9 cellular contexts compared by ENCODE assay signal in genomic region chrX:9785252-9785943, GRCh38. TPM values are rescaled to one million over a fixed set of nuclear protein-coding genes. Genes with fewer than 3 reads are reported as not detected.
DNase-seq lines count a peak whose midpoint lies in the region; ATAC-seq and TF ChIP-seq lines count a peak whose summit lies in the region.
"Had no signal": no experiment of that assay in that cellular context is flagged by ENCODE, and none has a peak within 500 bp of the region (broad histone marks: within the 10 kb centered on the region; RNA-seq: fewer than 3 reads in every experiment).

No MANE protein-coding gene starts in this region.

- H3K36me3 ChIP-seq in IMR-90 (ENCODE audit: control insufficient read depth, insufficient read depth, low read length) (no peaks in the 10 kb centered on the region), skeletal muscle satellite cell (ENCODE audit: insufficient read depth, low read length) (no peaks in the 10 kb centered on the region)

- H3K4ac ChIP-seq in IMR-90 (ENCODE audit: low read depth, low read length): no peak overlapping the region

- H3K27ac ChIP-seq in IMR-90 (ENCODE audit: insufficient read depth, low read length): no peak overlapping the region

- WGBS in IMR-90 (ENCODE audit: extremely low coverage in 2 of 2, insufficient read length in 1 of 2), 2 experiments: 13% methylated on average over 24 of the region's 58 CpGs; no CpG with 5 or more reads in 1 of the 2 experiments

- no peak overlapping the region for H4K8ac ChIP-seq in IMR-90 (ENCODE audit: low read depth in 2 of 2, low read length in 2 of 2)

- H3K23ac ChIP-seq in IMR-90 (ENCODE audit: low read depth, low read length): no peak overlapping the region

- H2BK15ac ChIP-seq in IMR-90 (ENCODE audit: low read depth, low read length): no peak overlapping the region

- ATAC-seq in IMR-90 (ENCODE audit: low read depth): no peak
- peak; percentile 44 for ATAC-seq in left colon
- no peak for ATAC-seq in GM21423 (IDR thresholded peaks at IDR 0.05; ENCODE audit: unreplicated experiment)
- ATAC-seq in GM18520 (IDR thresholded peaks at IDR 0.05; ENCODE audit: unreplicated experiment): no peak

- no peak overlapping the region for H3K56ac ChIP-seq in IMR-90 (ENCODE audit: extremely low read depth, insufficient read depth, low read length)

- no peak overlapping the region for H2BK120ac ChIP-seq in IMR-90 (ENCODE audit: low read depth, low read length)

- H2AFZ ChIP-seq in IMR-90 (replicated peaks; ENCODE audit: low read length, poor library complexity): no peak overlapping the region

- H2BK20ac ChIP-seq in IMR-90 (ENCODE audit: low read depth, low read length): no peak overlapping the region

- no peaks in the 10 kb centered on the region for H4K20me1 ChIP-seq in IMR-90 (ENCODE audit: insufficient read depth, low read length)

- H2BK5ac ChIP-seq in IMR-90 (ENCODE audit: low read depth, low read length, poor library complexity, severe bottlenecking): no peak overlapping the region

- H3K4me3 ChIP-seq in IMR-90 (ENCODE audit: insufficient read depth, low read depth, low read length): no peak overlapping the region; the same call in 1 of the 2 replicates
- peak overlapping the region; percentile 46 for H3K4me3 ChIP-seq in choroid plexus epithelial cell (ENCODE audit: low read depth, low read length)
- no peak overlapping the region for H3K4me3 ChIP-seq in skeletal muscle satellite cell (ENCODE audit: low read length)

- DNase-seq in IMR-90 (no peak), choroid plexus epithelial cell (ENCODE audit: low read depth) (no peak), left colon (peak in 1 of 2 donors; percentile 41), KBM-7 (no peak), SK-N-DZ (ENCODE audit: low spot score) (no peak)
- DNase-seq: MV-4-11 had no signal

- H3K9me1 ChIP-seq in IMR-90 (ENCODE audit: insufficient read depth, low read length): no peaks in the 10 kb centered on the region

- in situ Hi-C loops in IMR-90 (cut with MboI; ENCODE audit: low sequenced_read_pairs): no loop called here
- in situ Hi-C loops in KBM-7 (cut with MboI; ENCODE audit: low pct_unique_long_range_greater_than_20kb, low sequenced_read_pairs): no loop called here

- TF ChIP-seq RAD21 in IMR-90 (IDR thresholded peaks at IDR 0.05; ENCODE audit: low read length): no peak

- no peaks in the 10 kb centered on the region for H3K79me1 ChIP-seq in IMR-90 (ENCODE audit: low read depth in 1 of 2, low read length in 2 of 2)

- H3K9ac ChIP-seq in IMR-90 (ENCODE audit: low read depth, low read length) (no peak overlapping the region), skeletal muscle satellite cell (ENCODE audit: low read depth, low read length) (no peak overlapping the region)

- no peak overlapping the region for H3K18ac ChIP-seq in IMR-90 (ENCODE audit: low read depth, low read length)

- POLR2A ChIA-PET in IMR-90 (lab: Charles Lee; ENCODE audit: unreplicated experiment): no interaction called here

- CTCF ChIA-PET in IMR-90 (lab: Yijun Ruan, JAX): no interaction called here

- H4K91ac ChIP-seq in IMR-90 (ENCODE audit: insufficient read depth, low read depth, low read length): no peak overlapping the region

- peaks cover 19% of the 10 kb centered on the region for H3K27me3 ChIP-seq in IMR-90 (ENCODE audit: control insufficient read depth, insufficient read depth, low read length)
- H3K27me3 ChIP-seq in skeletal muscle satellite cell (ENCODE audit: control insufficient read depth, insufficient read depth, low read length): peaks cover 31% of the 10 kb centered on the region

- H3K4me2 ChIP-seq in IMR-90 (ENCODE audit: low read depth, low read length) (no peak overlapping the region), skeletal muscle satellite cell (ENCODE audit: low read length) (peak overlapping the region; percentile 11)

- H3K9me3 ChIP-seq in IMR-90 (ENCODE audit: control insufficient read depth, insufficient read depth, low read length) (peaks cover 8% of the 10 kb centered on the region), skeletal muscle satellite cell (replicated peaks; ENCODE audit: low read length) (peaks cover 5% of the 10 kb centered on the region)

- H3K14ac ChIP-seq in IMR-90 (replicated peaks; ENCODE audit: low read depth, low read length): no peak overlapping the region

- H2AK9ac ChIP-seq in IMR-90 (replicated peaks; ENCODE audit: low read depth, low read length, poor library complexity): peak overlapping the region; percentile 40

- H2AK5ac ChIP-seq in IMR-90 (ENCODE audit: low read depth, low read length): no peak overlapping the region

- intact Hi-C loops in IMR-90 (cut with micrococcal nuclease): loop anchor here (5.0 kb wide), 1 partner anchor 87 kb away; no protein-coding TSS in a partner anchor
- intact Hi-C loops in left colon (cut with DNase I, micrococcal nuclease): no loop called here

- TF ChIP-seq CTCF in IMR-90 (conservative IDR thresholded peaks at IDR 0.05; ENCODE audit: low read depth, low read length) (no peak), choroid plexus epithelial cell (conservative IDR thresholded peaks at IDR 0.05; ENCODE audit: low read depth, low read length) (no peak)

- no TSS peak for BruUV-seq in IMR-90 (replicated peaks; lab: Mats Ljungman, UMichigan)

- H4K5ac ChIP-seq in IMR-90 (ENCODE audit: low read depth, low read length): no peak overlapping the region

- dilution Hi-C loops in IMR-90 (cut with HindIII; ENCODE audit: low sequenced_read_pairs, unreplicated experiment): no loop called here

- H3K4me1 ChIP-seq in IMR-90 (ENCODE audit: control insufficient read depth, insufficient read depth, low read length) (peaks cover 4% of the 10 kb centered on the region; the same call in 1 of the 2 replicates), skeletal muscle satellite cell (ENCODE audit: control insufficient read depth, insufficient read depth, low read length) (no peaks in the 10 kb centered on the region)

- TF ChIP-seq POLR2A in IMR-90 (IDR thresholded peaks at IDR 0.05; ENCODE audit: low read depth, low read length): no peak

TF ChIP-seq in IMR-90, 13 proteins besides CTCF, POLR2A, EP300 and RAD21:
- TF ChIP-seq USF2 (IDR thresholded peaks at IDR 0.05; ENCODE audit: low read depth, low read length) (no peak), SMC3 (IDR thresholded peaks at IDR 0.05; ENCODE audit: low read depth, low read length) (no peak), FOS (IDR thresholded peaks at IDR 0.05; ENCODE audit: low read depth, low read length) (no peak), MXI1 (IDR thresholded peaks at IDR 0.05; ENCODE audit: borderline replicate concordance, low read depth, low read length) (no peak), RCOR1 (IDR thresholded peaks at IDR 0.05; ENCODE audit: insufficient replicate concordance, low read length) (no peak), CHD1 (IDR thresholded peaks at IDR 0.05; ENCODE audit: low read depth, low read length) (no peak), NFE2L2 (IDR thresholded peaks at IDR 0.05; ENCODE audit: low read depth, low read length) (no peak), MAFK (IDR thresholded peaks at IDR 0.05; ENCODE audit: low read depth, low read length) (no peak), MAZ (IDR thresholded peaks at IDR 0.05; ENCODE audit: borderline replicate concordance, low read depth, low read length) (no peak)

RNA-seq across cellular contexts. Expression of gene SHROOM2, which starts 0.8 kb away (rescaled TPM):
- total RNA-seq in IMR-90 (2012; rRNA removed): 8.1 TPM in 2 replicates
- 14.2 and 14.6 TPM in 2 replicates for polyA plus RNA-seq in IMR-90 (2012; rRNA removed)
- 12.7 and 17.2 TPM in 2 replicates for polyA plus RNA-seq in IMR-90 (2012; cell fraction: cytosol; rRNA removed)
- polyA plus RNA-seq in IMR-90 (2012; cell fraction: nucleus; rRNA removed; ENCODE audit: low replicate concordance): 23.2 and 26.5 TPM in 2 replicates
- total RNA-seq in left colon: 10 to 100 TPM in 1 of 2 donors, 1 to 10 TPM in 1; 8.1 to 10.1 TPM
- total RNA-seq in skeletal muscle satellite cell (2012; rRNA removed): under 0.01 and 0.22 TPM in 2 replicates
- 0.43 and 0.65 TPM in 2 replicates for polyA plus RNA-seq in SK-N-DZ (2014; cell fraction: cytosol; rRNA removed)
- polyA plus RNA-seq in SK-N-DZ (2014; cell fraction: nucleus; rRNA removed): 0.15 and 0.46 TPM in 2 replicates

RNA-seq across cellular contexts. Expression of gene GPR143, which starts 19.8 kb away (rescaled TPM):
- total RNA-seq in IMR-90 (2012; rRNA removed) (not detected in 2 replicates), left colon (1 to 10 TPM in 1 of 2 donors, under 1 TPM in 1; 0.82 to 1.9 TPM)
- polyA plus RNA-seq in IMR-90 (2012; rRNA removed): 0.07 and 0.10 TPM in 2 replicates
- 0.15 TPM in 1 of 2 replicates, not detected in the other for polyA plus RNA-seq in IMR-90 (2012; cell fraction: cytosol; rRNA removed)
- polyA plus RNA-seq in IMR-90 (2012; cell fraction: nucleus; rRNA removed; ENCODE audit: low replicate concordance): 0.03 TPM in 1 of 2 replicates, not detected in the other
- 0.25 TPM in 1 of 2 replicates, not detected in the other for total RNA-seq in skeletal muscle satellite cell (2012; rRNA removed)
- polyA plus RNA-seq in SK-N-DZ (2014; cell fraction: cytosol; rRNA removed): not detected in 2 replicates
- not detected in 2 replicates for polyA plus RNA-seq in SK-N-DZ (2014; cell fraction: nucleus; rRNA removed)
